ENCODE assay signal across 8 cellular contexts in genomic region chr19:3625996-3626472, GRCh38. TPM values are rescaled to one million over a fixed set of nuclear protein-coding genes. Genes with fewer than 3 reads are reported as not detected.
A peak's percentile ranks its signal among the peaks of the same experiment; 100 is the strongest.
DNase-seq lines count a peak whose midpoint lies in the region; ATAC-seq, FAIRE-seq and TF ChIP-seq lines count a peak whose summit lies in the region.

No MANE protein-coding gene starts in this region.

- no peaks in the 10 kb centered on the region for H3K27me3 ChIP-seq in PC-9 (ENCODE audit: insufficient read depth, low read depth)
- H3K27me3 ChIP-seq in endodermal cell (ENCODE audit: control insufficient read depth, insufficient read depth, low read length, poor library complexity, severe bottlenecking), result no peaks in the 10 kb centered on the region
- H3K27me3 ChIP-seq in neuronal stem cell (ENCODE audit: control insufficient read depth in 3 of 3, insufficient read depth in 3 of 3, low read depth in 1 of 3, low read length in 3 of 3), result no peaks in the 10 kb centered on the region

- DNase-seq in activated naive CD4-positive, alpha-beta T cell treated with anti-CD3 and anti-CD28 coated beads, Interleukin-2, amount 10 ng/mL, durations not matched to agents 7 days and 5 days, result no peak
- DNase-seq in activated naive CD4-positive, alpha-beta T cell treated with Interleukin-2 at 50 U/mL for 16 hours, result no peak
- DNase-seq in PC-9 (no peak), endodermal cell (no peak), neuronal stem cell (ENCODE audit: low spot score) (no peak), T-helper 9 cell (no peak), HTR-8/SVneo (ENCODE audit: insufficient read length, low spot score) (no peak)

- no peak overlapping the region for H2AK5ac ChIP-seq in neuronal stem cell (ENCODE audit: low read depth, low read length)

- ATAC-seq in HG03095 (IDR thresholded peaks at IDR 0.05; ENCODE audit: unreplicated experiment), result no peak

- H3K14ac ChIP-seq in neuronal stem cell (ENCODE audit: low read length), result no peak overlapping the region

- H2BK12ac ChIP-seq in neuronal stem cell (ENCODE audit: low read length), result no peak overlapping the region

- H3K4me1 Mint-ChIP-seq in activated naive CD4-positive, alpha-beta T cell treated with anti-CD3 and anti-CD28 coated beads, Interleukin-2, amount 10 ng/mL, durations not matched to agents 7 days and 5 days, result peaks cover 34% of the 10 kb centered on the region
- H3K4me1 Mint-ChIP-seq in endodermal cell, result peaks cover 6% of the 10 kb centered on the region

- CTCF ChIA-PET in activated naive CD4-positive, alpha-beta T cell treated with anti-CD3 and anti-CD28 coated beads, Interleukin-2, amount 10 ng/mL, durations not matched to agents 7 days and 5 days (lab: Charles Lee), result no interaction called here
- CTCF ChIA-PET in PC-9 (lab: Charles Lee), result no interaction called here

- POLR2A ChIA-PET in PC-9 (lab: Charles Lee; ENCODE audit: unreplicated experiment), result no interaction called here

- peak overlapping the region; percentile 89 for H3K4me3 Mint-ChIP-seq in activated naive CD4-positive, alpha-beta T cell treated with anti-CD3 and anti-CD28 coated beads, Interleukin-2, amount 10 ng/mL, durations not matched to agents 7 days and 5 days
- peak overlapping the region; percentile 89 for H3K4me3 Mint-ChIP-seq in endodermal cell

- peaks cover 5% of the 10 kb centered on the region; the same call in 1 of the 2 replicates for H3K4me1 ChIP-seq in PC-9 (replicated peaks; ENCODE audit: insufficient read depth)
- H3K4me1 ChIP-seq in endodermal cell (ENCODE audit: control insufficient read depth, insufficient read depth, low read length), result peaks cover 3% of the 10 kb centered on the region
- H3K4me1 ChIP-seq in neuronal stem cell (ENCODE audit: control insufficient read depth in 2 of 2, insufficient read depth in 1 of 2, low read depth in 1 of 2, low read length in 2 of 2), result peaks cover 2 to 6% of the 10 kb centered on the region in 2 donors

- H2BK15ac ChIP-seq in neuronal stem cell (ENCODE audit: low read length), result no peak overlapping the region

- H2BK120ac ChIP-seq in neuronal stem cell (ENCODE audit: low read depth, low read length), result no peak overlapping the region

- 2% methylated on average over 20 to 21 of the region's 21 CpGs for WGBS in endodermal cell (ENCODE audit: insufficient coverage in 1 of 2, insufficient read length in 1 of 2), 2 experiments
- no CpG with 5 or more reads among the region's 21 CpGs for WGBS in neuronal stem cell (ENCODE audit: extremely low coverage in 2 of 2, insufficient read length in 2 of 2, insufficient replicate concordance in 1 of 2), 2 donors

- H3K36me3 Mint-ChIP-seq in activated naive CD4-positive, alpha-beta T cell treated with anti-CD3 and anti-CD28 coated beads, Interleukin-2, amount 10 ng/mL, durations not matched to agents 7 days and 5 days, result no peaks in the 10 kb centered on the region
- H3K36me3 Mint-ChIP-seq in endodermal cell (ENCODE audit: low read depth), result peaks cover 23% of the 10 kb centered on the region

- peaks cover 25% of the 10 kb centered on the region for H3K79me2 ChIP-seq in PC-9 (ENCODE audit: low read depth)

- H2AFZ ChIP-seq in PC-9 (peak overlapping the region; percentile 76), neuronal stem cell (ENCODE audit: low read length) (peak overlapping the region; percentile 90)

- no peak overlapping the region for H4K8ac ChIP-seq in neuronal stem cell (ENCODE audit: low read depth, low read length)

- H3K79me1 ChIP-seq in neuronal stem cell (ENCODE audit: low read depth, low read length), result peaks cover 11% of the 10 kb centered on the region

- peaks cover 4% of the 10 kb centered on the region for H3K27me3 Mint-ChIP-seq in activated naive CD4-positive, alpha-beta T cell treated with anti-CD3 and anti-CD28 coated beads, Interleukin-2, amount 10 ng/mL, durations not matched to agents 7 days and 5 days
- H3K27me3 Mint-ChIP-seq in endodermal cell (ENCODE audit: insufficient read depth), result no peaks in the 10 kb centered on the region

- H3K9ac ChIP-seq in endodermal cell (ENCODE audit: extremely low read depth, low read length, poor library complexity, severe bottlenecking) (peak overlapping the region; percentile 94), neuronal stem cell (ENCODE audit: low read depth, low read length, poor library complexity) (peak overlapping the region; percentile 95)

- H3K27ac Mint-ChIP-seq in activated naive CD4-positive, alpha-beta T cell treated with anti-CD3 and anti-CD28 coated beads, Interleukin-2, amount 10 ng/mL, durations not matched to agents 7 days and 5 days, result peak overlapping the region; percentile 97
- H3K27ac Mint-ChIP-seq in endodermal cell, result peak overlapping the region; percentile 99

- peak overlapping the region; percentile 89 for H2BK5ac ChIP-seq in neuronal stem cell (ENCODE audit: low read length)

- H3K4ac ChIP-seq in neuronal stem cell (ENCODE audit: low read length), result no peak overlapping the region

- no peaks in the 10 kb centered on the region for H3F3A ChIP-seq in PC-9 (ENCODE audit: insufficient read depth, low read depth)

- H3K36me3 ChIP-seq in PC-9 (ENCODE audit: low read depth), result no peaks in the 10 kb centered on the region
- peaks cover 12% of the 10 kb centered on the region for H3K36me3 ChIP-seq in endodermal cell (ENCODE audit: control insufficient read depth, insufficient read depth, low read length)
- H3K36me3 ChIP-seq in neuronal stem cell (replicated peaks in 1 of 2; ENCODE audit: control insufficient read depth in 2 of 2, insufficient read depth in 2 of 2, low read length in 2 of 2), result peaks cover 0 to 28% of the 10 kb centered on the region in 2 donors

- no peaks in the 10 kb centered on the region for H3K9me3 Mint-ChIP-seq in activated naive CD4-positive, alpha-beta T cell treated with anti-CD3 and anti-CD28 coated beads, Interleukin-2, amount 10 ng/mL, durations not matched to agents 7 days and 5 days
- H3K9me3 Mint-ChIP-seq in endodermal cell, result no peaks in the 10 kb centered on the region

- TF ChIP-seq CTCF in PC-9 (conservative IDR thresholded peaks at IDR 0.05), result no peak
- TF ChIP-seq CTCF in endodermal cell (conservative IDR thresholded peaks at IDR 0.05), result no peak

- H3K18ac ChIP-seq in neuronal stem cell (ENCODE audit: low read length), result no peak overlapping the region

- H3K9me3 ChIP-seq in PC-9 (ENCODE audit: insufficient read depth, low read depth) (no peaks in the 10 kb centered on the region), endodermal cell (ENCODE audit: control insufficient read depth, low read length) (no peaks in the 10 kb centered on the region), neuronal stem cell (replicated peaks in 1 of 2; ENCODE audit: control insufficient read depth in 2 of 2, insufficient read depth in 1 of 2, low read depth in 1 of 2, low read length in 2 of 2) (peaks cover 0 to 2% of the 10 kb centered on the region in 2 donors)

- no peaks in the 10 kb centered on the region for H3K9me2 ChIP-seq in PC-9 (ENCODE audit: insufficient read depth)

- no peak overlapping the region for H3K23ac ChIP-seq in neuronal stem cell (ENCODE audit: low read depth, low read length, poor library complexity)

- no peak for FAIRE-seq in HTR-8/SVneo (lab: Jason Lieb, UNC)

- BruUV-seq in PC-9 (replicated peaks; lab: Mats Ljungman, UMichigan), result no TSS peak

- no peak overlapping the region for H3K27ac ChIP-seq in PC-9
- no peak overlapping the region for H3K27ac ChIP-seq in endodermal cell (ENCODE audit: low read depth, low read length)
- H3K27ac ChIP-seq in neuronal stem cell (replicated peaks; ENCODE audit: low read length), result no peak overlapping the region

- intact Hi-C loops in PC-9 (cut with micrococcal nuclease; ENCODE audit: unreplicated experiment), result loop anchor here (5.0 kb wide), 1 partner anchor 69 kb away; the partner anchor contains the start of gene MFSD12

- H3K4me2 ChIP-seq in PC-9, result peak overlapping the region; percentile 89
- H3K4me2 ChIP-seq in neuronal stem cell (ENCODE audit: insufficient read depth, low read length, poor library complexity, severe bottlenecking), result peak overlapping the region; percentile 84

- 0 out of 2 replicates have a peak, but pooled peaks cover 8% of the 10 kb centered on the region for H4K20me1 ChIP-seq in PC-9 (ENCODE audit: insufficient read depth)

- H3K4me3 ChIP-seq in PC-9, result peak overlapping the region; percentile 76
- H3K4me3 ChIP-seq in endodermal cell (ENCODE audit: low read length), result peak overlapping the region; percentile 97
- peak overlapping the region; percentile 86 to 95 for H3K4me3 ChIP-seq in neuronal stem cell (ENCODE audit: low read length in 2 of 2)

- H4K91ac ChIP-seq in neuronal stem cell (ENCODE audit: low read depth, low read length, poor library complexity), result no peak overlapping the region

RNA-seq across cellular contexts. Expression of gene CACTIN, which starts 0.6 kb away (rescaled TPM):
- 17.2 and 18.6 TPM in 2 replicates for total RNA-seq in PC-9 (2021)
- total RNA-seq in endodermal cell, result 10 to 100 TPM; 31.5 to 33.5 TPM
- polyA plus RNA-seq in endodermal cell (2013, experiment 1 of 2), result 26.1 TPM
- 24.7 TPM for polyA plus RNA-seq in endodermal cell (2013, experiment 2 of 2)
- 23.9 TPM for polyA plus RNA-seq in neuronal stem cell (2013, experiment 1 of 2)
- 25.3 TPM for polyA plus RNA-seq in neuronal stem cell (2013, experiment 2 of 2)

RNA-seq across cellular contexts. Expression of gene TBXA2R, which starts 19.4 kb away (rescaled TPM):
- total RNA-seq in PC-9 (2021), result 0.38 TPM in 1 of 2 replicates, not detected in the other
- total RNA-seq in endodermal cell, result under 1 TPM; 0.29 to 0.42 TPM
- polyA plus RNA-seq in endodermal cell (2013, experiment 1 of 2), result 0.39 TPM
- 0.25 TPM for polyA plus RNA-seq in endodermal cell (2013, experiment 2 of 2)
- polyA plus RNA-seq in neuronal stem cell (2013, experiment 1 of 2), result 0.11 TPM
- polyA plus RNA-seq in neuronal stem cell (2013, experiment 2 of 2), result 0.12 TPM

RNA-seq across cellular contexts. Expression of gene GIPC3, which starts 40.8 kb away (rescaled TPM):
- total RNA-seq in PC-9 (2021) (0.13 TPM in 1 of 2 replicates, not detected in the other), endodermal cell (1 to 10 TPM in 1 of 2 donors, under 1 TPM in 1; 0.93 to 1.5 TPM)
- polyA plus RNA-seq in endodermal cell (2013, experiment 1 of 2), result 0.32 TPM
- 0.33 TPM for polyA plus RNA-seq in endodermal cell (2013, experiment 2 of 2)
- 0.46 TPM for polyA plus RNA-seq in neuronal stem cell (2013, experiment 1 of 2)
- 0.47 TPM for polyA plus RNA-seq in neuronal stem cell (2013, experiment 2 of 2)

RNA-seq across cellular contexts. Expression of gene HMG20B, which starts 53.3 kb away (rescaled TPM):
- 115 and 136 TPM in 2 replicates for total RNA-seq in PC-9 (2021)
- 100 to 1,000 TPM in 1 of 2 donors, 10 to 100 TPM in 1; 80.7 to 102 TPM for total RNA-seq in endodermal cell
- 80.6 TPM for polyA plus RNA-seq in endodermal cell (2013, experiment 1 of 2)
- 89.1 TPM for polyA plus RNA-seq in endodermal cell (2013, experiment 2 of 2)
- 76.9 TPM for polyA plus RNA-seq in neuronal stem cell (2013, experiment 1 of 2)
- polyA plus RNA-seq in neuronal stem cell (2013, experiment 2 of 2), result 73.8 TPM
